ENCODE assay signal across 1 cellular context in the genomic region with DNA sequence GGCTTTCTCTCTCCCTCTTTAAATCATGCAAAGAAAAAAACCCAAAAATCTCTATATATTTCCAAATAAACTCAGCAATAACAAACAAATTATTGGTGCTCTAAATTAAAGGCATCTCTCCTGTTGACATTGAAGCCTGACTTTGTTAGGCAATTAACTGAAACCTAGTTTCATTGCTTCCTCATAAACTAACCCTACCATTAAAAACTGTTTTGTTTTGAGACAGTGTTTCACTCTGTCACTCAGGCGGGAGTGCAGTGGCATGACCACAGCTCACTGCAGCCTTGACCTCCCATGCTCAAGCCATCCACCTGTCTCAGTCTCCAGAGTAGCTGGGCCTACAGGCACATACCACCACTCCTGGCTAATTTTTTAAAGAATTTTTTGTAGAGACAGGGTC.
TF ChIP-seq lines count a peak whose summit lies in the region.

No MANE protein-coding gene starts in this region.

TF ChIP-seq in GM12878, 131 proteins besides CTCF, POLR2A, EP300 and RAD21:
- TF ChIP-seq ZNF24 (IDR thresholded peaks at IDR 0.05) (peak; percentile 64; the same call in 1 of the 2 replicates), MTA2 (IDR thresholded peaks at IDR 0.05; ENCODE audit: low read depth) (peak; percentile 46; the same call in 1 of the 2 replicates), SUZ12 (IDR thresholded peaks at IDR 0.05; ENCODE audit: unreplicated experiment) (no peak), CREM (IDR thresholded peaks at IDR 0.05; ENCODE audit: low read depth) (no peak), RUNX3 (IDR thresholded peaks at IDR 0.05; ENCODE audit: low read length) (peak; percentile 29; the same call in 1 of the 2 replicates), REST (IDR thresholded peaks at IDR 0.05; ENCODE audit: low read depth, low read length) (no peak)
- TF ChIP-seq, protein P1, sequence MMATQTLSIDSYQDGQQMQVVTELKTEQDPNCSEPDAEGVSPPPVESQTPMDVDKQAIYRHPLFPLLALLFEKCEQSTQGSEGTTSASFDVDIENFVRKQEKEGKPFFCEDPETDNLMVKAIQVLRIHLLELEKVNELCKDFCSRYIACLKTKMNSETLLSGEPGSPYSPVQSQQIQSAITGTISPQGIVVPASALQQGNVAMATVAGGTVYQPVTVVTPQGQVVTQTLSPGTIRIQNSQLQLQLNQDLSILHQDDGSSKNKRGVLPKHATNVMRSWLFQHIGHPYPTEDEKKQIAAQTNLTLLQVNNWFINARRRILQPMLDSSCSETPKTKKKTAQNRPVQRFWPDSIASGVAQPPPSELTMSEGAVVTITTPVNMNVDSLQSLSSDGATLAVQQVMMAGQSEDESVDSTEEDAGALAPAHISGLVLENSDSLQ (IDR thresholded peaks at IDR 0.05) = peak; percentile 84
